Comparison of ENCODE assay signal across 8 cellular contexts in the genomic region with DNA sequence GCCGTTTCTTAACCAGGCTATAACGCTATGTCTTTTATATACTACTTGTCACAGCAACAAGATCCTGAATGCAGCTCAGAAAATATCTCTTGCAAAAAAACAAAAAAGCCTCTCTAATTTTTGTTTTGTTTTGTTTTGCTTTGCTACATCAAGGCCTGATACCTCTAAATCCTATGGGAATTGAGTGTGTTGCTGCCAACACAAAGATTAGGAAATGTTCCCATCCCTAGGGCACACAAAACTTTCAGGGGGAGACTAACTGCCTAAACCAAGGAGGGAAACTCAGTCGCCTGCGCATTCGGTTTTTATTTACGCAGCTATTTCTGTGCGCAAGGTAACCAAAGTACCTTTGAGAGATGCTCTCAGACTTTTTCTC. TPM values are rescaled to one million over a fixed set of nuclear protein-coding genes. Genes with fewer than 3 reads are reported as not detected.
DNase-seq lines count a peak whose midpoint lies in the region; ATAC-seq and TF ChIP-seq lines count a peak whose summit lies in the region.

No MANE protein-coding gene starts in this region.

- H3K4me1 Mint-ChIP-seq in endodermal cell: peaks cover 17% of the 10 kb centered on the region

- H3K4me3 ChIP-seq in DND-41 (ENCODE audit: low read depth in 1 of 2, low read length in 2 of 2) (peak overlapping the region; percentile 69 to 76; a peak in 3 of 4 replicates), NT2/D1 (ENCODE audit: insufficient read length, low read depth) (peak overlapping the region; percentile 50), endodermal cell (ENCODE audit: low read length) (peak overlapping the region; percentile 78), parathyroid adenoma (ENCODE audit: low read depth, low read length) (peak overlapping the region; percentile 67)

- CTCF ChIA-PET in GM10248 (lab: Yijun Ruan, JAX): no interaction called here

- H4K20me1 ChIP-seq in DND-41 (ENCODE audit: insufficient read depth, low read length): peaks cover 38% of the 10 kb centered on the region; the same call in 1 of the 2 replicates

- peak; percentile 35 for DNase-seq in DND-41
- no peak for DNase-seq in NT2/D1 (ENCODE audit: low read depth, low spot score)
- DNase-seq in endodermal cell: no peak
- DNase-seq in medulla oblongata (ENCODE audit: extremely low spot score): no peak
- DNase-seq in GM10248 (ENCODE audit: extremely low spot score): no peak
- DNase-seq in activated CD4-positive, alpha-beta T cell treated with anti-CD3 and anti-CD28 coated beads, Interleukin-2, amount 50 U/mL, for 48 hours: no peak
- DNase-seq in erythroblast (lab: John Stamatoyannopoulos, UW): no peak

- H3K4me2 ChIP-seq in DND-41 (ENCODE audit: insufficient read depth, low read length) (peak overlapping the region; percentile 75), parathyroid adenoma (ENCODE audit: low read length) (peak overlapping the region; percentile 70)

- H3K27me3 ChIP-seq in DND-41 (ENCODE audit: insufficient read depth, low read length, poor library complexity) (no peaks in the 10 kb centered on the region), NT2/D1 (ENCODE audit: insufficient read depth, insufficient read length) (peaks cover 11% of the 10 kb centered on the region), endodermal cell (ENCODE audit: control insufficient read depth, insufficient read depth, low read length, poor library complexity, severe bottlenecking) (peaks cover 17% of the 10 kb centered on the region), parathyroid adenoma (ENCODE audit: control insufficient read depth, insufficient read depth, low read length) (no peaks in the 10 kb centered on the region)

- H3K4me1 ChIP-seq in DND-41 (ENCODE audit: insufficient read depth, low read length): peaks cover 58% of the 10 kb centered on the region
- H3K4me1 ChIP-seq in NT2/D1 (ENCODE audit: insufficient read depth, insufficient read length): peaks cover 3% of the 10 kb centered on the region
- H3K4me1 ChIP-seq in endodermal cell (ENCODE audit: control insufficient read depth, insufficient read depth, low read length): peaks cover 3% of the 10 kb centered on the region
- H3K4me1 ChIP-seq in parathyroid adenoma: peaks cover 10% of the 10 kb centered on the region

- ATAC-seq in DND-41 (ENCODE audit: insufficient read depth, low read depth): no peak; the same call in 2 of the 3 replicates

- no peak for TF ChIP-seq CTCF in DND-41 (IDR thresholded peaks at IDR 0.05; ENCODE audit: borderline replicate concordance, extremely low read depth, low read length, poor library complexity, severe bottlenecking)
- no peak for TF ChIP-seq CTCF in endodermal cell (conservative IDR thresholded peaks at IDR 0.05)
- TF ChIP-seq CTCF in parathyroid adenoma (IDR thresholded peaks at IDR 0.05): no peak
- TF ChIP-seq CTCF in GM10248 (IDR thresholded peaks at IDR 0.05; ENCODE audit: control extremely low read depth, extremely low read depth, low read depth, missing control alignments): no peak

- H2AFZ ChIP-seq in DND-41 (ENCODE audit: low read depth, low read length) (no peak overlapping the region), parathyroid adenoma (peak overlapping the region; percentile 47)

- peaks cover 7% of the 10 kb centered on the region; the same call in 1 of the 2 replicates for H3K36me3 ChIP-seq in DND-41 (ENCODE audit: insufficient read depth, low read length)
- no peaks in the 10 kb centered on the region for H3K36me3 ChIP-seq in NT2/D1 (ENCODE audit: insufficient read depth, insufficient read length, low read length)
- H3K36me3 ChIP-seq in endodermal cell (ENCODE audit: control insufficient read depth, insufficient read depth, low read length): no peaks in the 10 kb centered on the region
- H3K36me3 ChIP-seq in parathyroid adenoma (ENCODE audit: control insufficient read depth, insufficient read depth, low read length): no peaks in the 10 kb centered on the region

- H3K36me3 Mint-ChIP-seq in endodermal cell (ENCODE audit: low read depth): no peaks in the 10 kb centered on the region

- no peak for TF ChIP-seq POLR2A in erythroblast (IDR thresholded peaks at IDR 0.05; ENCODE audit: low read length)

- peak overlapping the region; percentile 85 for H3K4me3 Mint-ChIP-seq in endodermal cell

- H3K9ac ChIP-seq in DND-41 (ENCODE audit: low read depth, low read length): peak overlapping the region; percentile 74
- peak overlapping the region; percentile 56 for H3K9ac ChIP-seq in NT2/D1 (ENCODE audit: insufficient read length, low read depth)
- no peak overlapping the region for H3K9ac ChIP-seq in endodermal cell (ENCODE audit: extremely low read depth, low read length, poor library complexity, severe bottlenecking)
- H3K9ac ChIP-seq in parathyroid adenoma: no peak overlapping the region

- no peak overlapping the region for H3K27ac Mint-ChIP-seq in endodermal cell

- H3K27ac ChIP-seq in DND-41 (ENCODE audit: low read length) (peak overlapping the region; percentile 82), endodermal cell (ENCODE audit: low read depth, low read length) (no peak overlapping the region), parathyroid adenoma (peak overlapping the region; percentile 13)

- POLR2A ChIA-PET in GM10248 (lab: Yijun Ruan, JAX): interaction anchor here (0.7 kb wide), 1 partner anchor 86 kb away, joined by 3 read pairs; no protein-coding TSS in a partner anchor

- peaks cover 67% of the 10 kb centered on the region for H3K79me2 ChIP-seq in DND-41 (ENCODE audit: insufficient read depth, low read length)
- H3K79me2 ChIP-seq in parathyroid adenoma: peaks cover 6% of the 10 kb centered on the region

- H3K9me3 ChIP-seq in DND-41 (ENCODE audit: insufficient read depth, low read length, severe bottlenecking) (no peaks in the 10 kb centered on the region), NT2/D1 (ENCODE audit: insufficient read depth, low read length) (no peaks in the 10 kb centered on the region), endodermal cell (ENCODE audit: control insufficient read depth, low read length) (no peaks in the 10 kb centered on the region), parathyroid adenoma (ENCODE audit: control insufficient read depth, low read length) (no peaks in the 10 kb centered on the region)

- peaks cover 20% of the 10 kb centered on the region for H3K27me3 Mint-ChIP-seq in endodermal cell (ENCODE audit: insufficient read depth)

- WGBS in endodermal cell (ENCODE audit: insufficient coverage in 1 of 2, insufficient read length in 1 of 2), 2 experiments: 47 to 65% methylated on average over 7 of the region's 7 CpGs

- no peaks in the 10 kb centered on the region for H3K9me3 Mint-ChIP-seq in endodermal cell

RNA-seq across cellular contexts. Expression of a gene that starts 1.7 kb away (rescaled TPM):
- 10 to 100 TPM; 27.5 to 30.2 TPM for total RNA-seq in endodermal cell
- polyA plus RNA-seq in endodermal cell (2013, experiment 1 of 2): 116 TPM
- 98.4 TPM for polyA plus RNA-seq in endodermal cell (2013, experiment 2 of 2)

Comparison
In these comparisons a context has a peak if more than half of its experiments do, and no peak if none do; other contexts are left out.
1. H3K9ac ChIP-seq: peak in DND-41 (single experiment) and NT2/D1 (single experiment); none in endodermal cell (single experiment) and parathyroid adenoma (single experiment).
2. Peak in every context shown above with its lines, with median percentiles within 50 percentile points of each other: H3K4me3 ChIP-seq.